In the genomic region with DNA sequence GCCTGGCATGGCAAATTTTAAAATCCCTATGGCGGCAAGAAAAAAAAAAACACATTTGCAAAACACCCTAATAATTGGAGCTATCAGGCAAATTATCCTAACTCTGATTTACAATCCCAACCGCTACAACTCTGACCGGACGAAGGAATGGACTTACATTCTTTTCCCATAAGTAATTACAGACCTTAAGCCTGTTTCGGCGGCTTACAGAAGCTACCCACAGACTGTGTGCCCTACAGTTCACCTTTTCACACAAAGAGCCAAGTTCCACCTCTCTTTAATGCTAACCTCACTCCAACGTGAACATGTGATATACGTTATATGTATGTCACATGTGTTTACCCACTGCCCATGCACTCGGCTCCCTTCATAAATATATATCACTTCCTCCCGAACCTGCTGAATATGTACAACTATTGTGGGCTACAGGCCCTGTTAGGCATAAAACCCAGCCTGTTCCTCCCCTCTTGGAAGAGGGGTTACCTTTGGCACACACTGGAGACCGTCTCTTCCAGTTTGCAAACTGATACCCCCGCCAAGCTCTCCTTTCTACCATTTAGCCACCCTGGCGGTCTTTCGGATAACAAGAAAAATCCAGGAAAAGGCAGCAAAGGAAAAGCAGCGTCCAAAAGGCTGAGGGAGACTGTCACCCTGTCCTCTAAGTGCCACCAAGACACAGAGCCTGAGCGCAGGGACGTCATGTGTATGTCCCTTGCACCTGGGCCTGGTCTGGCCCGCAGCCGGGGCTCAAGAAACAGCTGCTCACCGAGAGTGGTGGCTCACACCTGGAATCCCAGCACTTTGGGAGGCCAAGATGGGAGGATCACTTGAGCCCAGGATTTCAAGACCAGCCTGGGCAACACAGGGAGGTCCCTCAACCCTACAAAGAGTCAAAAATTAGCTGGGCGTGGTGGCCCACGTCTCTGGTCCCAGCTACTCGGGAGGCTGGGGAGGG, we compare ENCODE assay signal across 13 cellular contexts. TPM values are rescaled to one million over a fixed set of nuclear protein-coding genes. Genes with fewer than 3 reads are reported as not detected.
DNase-seq lines count a peak whose midpoint lies in the region; ATAC-seq and TF ChIP-seq lines count a peak whose summit lies in the region.
"Had no signal": no experiment of that assay in that cellular context is flagged by ENCODE, and none has a peak within 500 bp of the region (broad histone marks: within the 10 kb centered on the region; RNA-seq: fewer than 3 reads in every experiment).

No MANE protein-coding gene starts in this region.

- no peak for ATAC-seq in GM21381 (IDR thresholded peaks at IDR 0.05; ENCODE audit: unreplicated experiment)
- ATAC-seq: left cardiac atrium had no signal

- H2AFZ ChIP-seq in osteoblast (ENCODE audit: low read length) = no peak overlapping the region
- H2AFZ ChIP-seq: parathyroid adenoma had no signal

- peak overlapping the region; percentile 11 for H3K27ac Mint-ChIP-seq in Calu3 (ENCODE audit: unreplicated experiment)
- H3K27ac Mint-ChIP-seq in endothelial cell (ENCODE audit: unreplicated experiment) = no peak overlapping the region

- no peaks in the 10 kb centered on the region for H3K9me3 ChIP-seq in osteoblast (ENCODE audit: low read depth, low read length)
- H3K9me3 ChIP-seq: breast epithelium had no signal

- no peak for DNase-seq in Calu3
- peak; percentile 79 for DNase-seq in NCI-H226
- peak; percentile 57 for DNase-seq in astrocyte of the cerebellum (ENCODE audit: low read depth)
- DNase-seq in non-pigmented ciliary epithelial cell (ENCODE audit: low read depth) = peak; percentile 86
- no peak for DNase-seq in endothelial cell (ENCODE audit: low spot score)
- no peak for DNase-seq in osteoblast (ENCODE audit: insufficient read length, low spot score, missing footprints)
- no peak for DNase-seq in activated gamma-delta T cell (lab: John Stamatoyannopoulos, UW)
- DNase-seq: NCI-H1048 had no signal

- H3K27me3 Mint-ChIP-seq in Calu3 (ENCODE audit: unreplicated experiment) (no peaks in the 10 kb centered on the region), endothelial cell (ENCODE audit: unreplicated experiment) (peaks cover 1% of the 10 kb centered on the region)

- H3K4me1 ChIP-seq in osteoblast (ENCODE audit: insufficient read depth, low read length) = peaks cover 28% of the 10 kb centered on the region
- H3K4me1 ChIP-seq: breast epithelium, parathyroid adenoma had no signal

- TF ChIP-seq CTCF in Calu3 (IDR thresholded peaks at IDR 0.05; ENCODE audit: unreplicated experiment) (no peak), astrocyte of the cerebellum (IDR thresholded peaks at IDR 0.05; ENCODE audit: low read depth, low read length, missing control alignments) (no peak), endothelial cell (IDR thresholded peaks at IDR 0.05; ENCODE audit: unreplicated experiment) (no peak), osteoblast (IDR thresholded peaks at IDR 0.05; ENCODE audit: extremely low read depth, low read depth, low read length) (no peak)

- CTCF ChIA-PET in Calu3 (lab: Charles Lee) = interaction anchor here (0.7 kb wide), 3 partner anchors 105 to 213 kb away, joined by 3 to 7 read pairs (median 3); no protein-coding TSS in a partner anchor

- no peak overlapping the region for H3K4me3 Mint-ChIP-seq in Calu3 (ENCODE audit: low read depth, unreplicated experiment)
- H3K4me3 Mint-ChIP-seq in endothelial cell (ENCODE audit: unreplicated experiment) = no peak overlapping the region

- intact Hi-C loops in Calu3 (cut with micrococcal nuclease; ENCODE audit: unreplicated experiment) = no loop called here

- H3K9me3 Mint-ChIP-seq in Calu3 (ENCODE audit: low read depth, unreplicated experiment) = no peaks in the 10 kb centered on the region
- H3K9me3 Mint-ChIP-seq in endothelial cell (ENCODE audit: unreplicated experiment) = no peaks in the 10 kb centered on the region

- H3K4me1 Mint-ChIP-seq in Calu3 (ENCODE audit: low read depth, unreplicated experiment) (peaks cover 38% of the 10 kb centered on the region), endothelial cell (ENCODE audit: unreplicated experiment) (peaks cover 4% of the 10 kb centered on the region)

- H3K36me3 ChIP-seq in osteoblast (ENCODE audit: insufficient read depth, low read length) = no peaks in the 10 kb centered on the region
- H3K36me3 ChIP-seq: breast epithelium had no signal

- no peaks in the 10 kb centered on the region for H4K20me1 ChIP-seq in osteoblast (ENCODE audit: insufficient read depth, low read length)

- no peaks in the 10 kb centered on the region for H3K27me3 ChIP-seq in osteoblast (ENCODE audit: insufficient read depth, low read length)
- H3K27me3 ChIP-seq: breast epithelium had no signal

- H3K36me3 Mint-ChIP-seq in Calu3 (ENCODE audit: insufficient read depth, unreplicated experiment) (peaks cover 5% of the 10 kb centered on the region), endothelial cell (ENCODE audit: low read depth, unreplicated experiment) (no peaks in the 10 kb centered on the region)

- H3K4me3 ChIP-seq in astrocyte of the cerebellum (ENCODE audit: low read depth, low read length) = no peak overlapping the region
- no peak overlapping the region for H3K4me3 ChIP-seq in osteoblast (ENCODE audit: insufficient read depth, low read length)
- H3K4me3 ChIP-seq: breast epithelium had no signal

- in situ Hi-C loops in astrocyte of the cerebellum (cut with HindIII; ENCODE audit: low sequenced_read_pairs) = loop anchor here (25.0 kb wide), 1 partner anchor 224 kb away; no protein-coding TSS in a partner anchor

- BruUV-seq in Calu3 (replicated peaks; lab: Mats Ljungman, UMichigan) = no TSS peak

- no peak overlapping the region for H3K27ac ChIP-seq in osteoblast (ENCODE audit: low read depth, low read length)
- H3K27ac ChIP-seq: parathyroid adenoma, VCaP had no signal

- no peak overlapping the region for H3K4me2 ChIP-seq in osteoblast (ENCODE audit: insufficient read depth, low read length)

- H3K79me2 ChIP-seq in osteoblast (ENCODE audit: insufficient read depth, low read length) = no peaks in the 10 kb centered on the region
- H3K79me2 ChIP-seq: parathyroid adenoma had no signal

RNA-seq across cellular contexts. Expression of gene MEAK7, which starts 8.9 kb away (rescaled TPM):
- total RNA-seq in Calu3 (2022) (27.6 and 29.5 TPM in 2 replicates), endothelial cell (ENCODE audit: unreplicated experiment) (34.2 TPM), osteoblast (24.2 and 27.7 TPM in 2 replicates)

Comparison
In these comparisons a context has a peak if more than half of its experiments do, and no peak if none do; other contexts are left out.
1. DNase-seq: peak in NCI-H226 (single experiment), astrocyte of the cerebellum (single experiment) and non-pigmented ciliary epithelial cell (single experiment); none in Calu3 (single experiment), endothelial cell (single experiment), osteoblast (single experiment) and activated gamma-delta T cell (single experiment).